15 cellular contexts compared by ENCODE assay signal in genomic region chr20:44021186-44021585, GRCh38.
DNase-seq lines count a peak whose midpoint lies in the region; ATAC-seq and TF ChIP-seq lines count a peak whose summit lies in the region.
"Had no signal": no experiment of that assay in that cellular context is flagged by ENCODE, and none has a peak within 500 bp of the region (broad histone marks: within the 10 kb centered on the region; RNA-seq: fewer than 3 reads in every experiment).

No MANE protein-coding gene starts in this region.

- no peak overlapping the region for H3K4me3 Mint-ChIP-seq in activated CD8-positive, alpha-beta memory T cell treated with anti-CD3 and anti-CD28 coated beads, Interleukin-2, amount 10 ng/mL, durations not matched to agents 7 days and 5 days
- peak overlapping the region in 4 of 7 donors; percentile 7 to 33 (median 27) for H3K4me3 Mint-ChIP-seq in CD8-positive, alpha-beta memory T cell
- H3K4me3 Mint-ChIP-seq in T-helper 17 cell (no peak overlapping the region), HFFc6 (no peak overlapping the region)
- H3K4me3 Mint-ChIP-seq: B cell had no signal

- peak; percentile 47 for DNase-seq in activated CD8-positive, alpha-beta memory T cell treated with anti-CD3 and anti-CD28 coated beads for 24 hours
- DNase-seq in activated CD8-positive, alpha-beta memory T cell treated with anti-CD3 and anti-CD28 coated beads, Interleukin-2, amount 10 ng/mL, durations not matched to agents 7 days and 5 days: no peak
- DNase-seq in CD8-positive, alpha-beta memory T cell: no peak
- DNase-seq in T-helper 17 cell: no peak
- DNase-seq in islet precursor cell: peak; percentile 32
- DNase-seq in left lung: no peak
- no peak for DNase-seq in HFFc6
- DNase-seq: KBM-7; NCI-H1436 treated with DMSO at 0.1 percent for 48 hours; NCI-H1930; NCI-H226; NCI-H774; NK-92 treated with Interleukin-12 subunit alpha and Interleukin-12 subunit beta, amount 100 ng/mL, for 24 hours had no signal

- H3K36me3 Mint-ChIP-seq in activated CD8-positive, alpha-beta memory T cell treated with anti-CD3 and anti-CD28 coated beads, Interleukin-2, amount 10 ng/mL, durations not matched to agents 7 days and 5 days: no peaks in the 10 kb centered on the region
- H3K36me3 Mint-ChIP-seq in CD8-positive, alpha-beta memory T cell: no peaks in the 10 kb centered on the region
- H3K36me3 Mint-ChIP-seq in T-helper 17 cell (ENCODE audit: low read depth) (no peaks in the 10 kb centered on the region), HFFc6 (ENCODE audit: low read depth) (0 out of 2 replicates have a peak, but pooled peaks cover 4% of the 10 kb centered on the region)

- H3K27ac ChIP-seq in CD8-positive, alpha-beta memory T cell (ENCODE audit: low read depth, low read length): no peak overlapping the region
- no peak overlapping the region for H3K27ac ChIP-seq in left lung
- H3K27ac ChIP-seq: SJCRH30 had no signal

- peaks cover 89% of the 10 kb centered on the region for H3K27me3 Mint-ChIP-seq in activated CD8-positive, alpha-beta memory T cell treated with anti-CD3 and anti-CD28 coated beads, Interleukin-2, amount 10 ng/mL, durations not matched to agents 7 days and 5 days
- peaks cover 20 to 26% of the 10 kb centered on the region in 2 donors for H3K27me3 Mint-ChIP-seq in CD8-positive, alpha-beta memory T cell
- H3K27me3 Mint-ChIP-seq in T-helper 17 cell (peaks cover 26% of the 10 kb centered on the region), HFFc6 (ENCODE audit: insufficient read depth) (no peaks in the 10 kb centered on the region)
- H3K27me3 Mint-ChIP-seq: B cell had no signal

- no peak overlapping the region for H3K4me3 ChIP-seq in CD8-positive, alpha-beta memory T cell (ENCODE audit: low read length)
- H3K4me3 ChIP-seq in left lung: no peak overlapping the region
- H3K4me3 ChIP-seq: SJCRH30 had no signal

- CTCF ChIA-PET in activated CD8-positive, alpha-beta memory T cell treated with anti-CD3 and anti-CD28 coated beads, Interleukin-2, amount 10 ng/mL, durations not matched to agents 7 days and 5 days (lab: Charles Lee): no interaction called here
- CTCF ChIA-PET in CD8-positive, alpha-beta memory T cell (lab: Charles Lee): no interaction called here

- H3K4me1 ChIP-seq in CD8-positive, alpha-beta memory T cell (ENCODE audit: insufficient read depth, low read length): peaks cover 35% of the 10 kb centered on the region
- H3K4me1 ChIP-seq in left lung: peaks cover 0 to 22% of the 10 kb centered on the region in 2 donors

- H3K9me3 ChIP-seq in CD8-positive, alpha-beta memory T cell (ENCODE audit: low read length): no peaks in the 10 kb centered on the region
- H3K9me3 ChIP-seq in T-helper 17 cell (ENCODE audit: control insufficient read depth, low read length, poor library complexity, severe bottlenecking): no peaks in the 10 kb centered on the region
- no peaks in the 10 kb centered on the region for H3K9me3 ChIP-seq in left lung
- H3K9me3 ChIP-seq: SJCRH30 had no signal

- no peak for TF ChIP-seq CTCF in left lung (IDR thresholded peaks at IDR 0.05)
- TF ChIP-seq CTCF in HFFc6 (IDR thresholded peaks at IDR 0.05): no peak

- no peaks in the 10 kb centered on the region for H3K27me3 ChIP-seq in CD8-positive, alpha-beta memory T cell (ENCODE audit: insufficient read depth, low read length, poor library complexity, severe bottlenecking)
- H3K27me3 ChIP-seq in left lung: peaks cover 0 to 2% of the 10 kb centered on the region in 2 donors
- H3K27me3 ChIP-seq: SJCRH30 had no signal

- intact Hi-C loops in left lung (cut with DNase I): no loop called here

- H3K36me3 ChIP-seq in CD8-positive, alpha-beta memory T cell (ENCODE audit: insufficient read depth, low read length): no peaks in the 10 kb centered on the region
- no peaks in the 10 kb centered on the region for H3K36me3 ChIP-seq in left lung
- H3K36me3 ChIP-seq: SJCRH30 had no signal

- peaks cover 27% of the 10 kb centered on the region for H3K4me1 Mint-ChIP-seq in activated CD8-positive, alpha-beta memory T cell treated with anti-CD3 and anti-CD28 coated beads, Interleukin-2, amount 10 ng/mL, durations not matched to agents 7 days and 5 days
- H3K4me1 Mint-ChIP-seq in CD8-positive, alpha-beta memory T cell: peaks cover 28 to 44% (median 32%) of the 10 kb centered on the region in 3 donors
- peaks cover 28% of the 10 kb centered on the region for H3K4me1 Mint-ChIP-seq in T-helper 17 cell
- H3K4me1 Mint-ChIP-seq in HFFc6 (ENCODE audit: low read depth): peaks cover 40% of the 10 kb centered on the region

- no peak overlapping the region for H3K27ac Mint-ChIP-seq in activated CD8-positive, alpha-beta memory T cell treated with anti-CD3 and anti-CD28 coated beads, Interleukin-2, amount 10 ng/mL, durations not matched to agents 7 days and 5 days
- H3K27ac Mint-ChIP-seq in CD8-positive, alpha-beta memory T cell: peak overlapping the region in 2 of 8 donors; percentile 10 to 58
- H3K27ac Mint-ChIP-seq in T-helper 17 cell (peak overlapping the region; percentile 67), HFFc6 (no peak overlapping the region)
- H3K27ac Mint-ChIP-seq: B cell had no signal

- no peaks in the 10 kb centered on the region for H3K9me3 Mint-ChIP-seq in activated CD8-positive, alpha-beta memory T cell treated with anti-CD3 and anti-CD28 coated beads, Interleukin-2, amount 10 ng/mL, durations not matched to agents 7 days and 5 days (ENCODE audit: low read depth)
- no peaks in the 10 kb centered on the region for H3K9me3 Mint-ChIP-seq in CD8-positive, alpha-beta memory T cell
- no peaks in the 10 kb centered on the region for H3K9me3 Mint-ChIP-seq in HFFc6

- ATAC-seq in activated CD8-positive, alpha-beta memory T cell treated with anti-CD3 and anti-CD28 coated beads, Interleukin-2, amount 10 ng/mL, durations not matched to agents 7 days and 5 days: no peak
- ATAC-seq in T-helper 17 cell: no peak
- ATAC-seq in left lung: no peak

- POLR2A ChIA-PET in CD8-positive, alpha-beta memory T cell (lab: Charles Lee): no interaction called here

Comparison
In these comparisons a context has a peak if more than half of its experiments do, and no peak if none do; other contexts are left out.
1. DNase-seq: peak in activated CD8-positive, alpha-beta memory T cell treated with anti-CD3 and anti-CD28 coated beads for 24 hours (single experiment) and islet precursor cell (single experiment); none in activated CD8-positive, alpha-beta memory T cell treated with anti-CD3 and anti-CD28 coated beads, Interleukin-2, amount 10 ng/mL, durations not matched to agents 7 days and 5 days (single experiment), CD8-positive, alpha-beta memory T cell (0 of 5), T-helper 17 cell (0 of 3), left lung (0 of 2) and HFFc6 (single experiment).
2. H3K4me3 Mint-ChIP-seq: peak in CD8-positive, alpha-beta memory T cell (4 of 7); none in activated CD8-positive, alpha-beta memory T cell treated with anti-CD3 and anti-CD28 coated beads, Interleukin-2, amount 10 ng/mL, durations not matched to agents 7 days and 5 days (single experiment), T-helper 17 cell (single experiment) and HFFc6 (single experiment).